12 cellular contexts compared by ENCODE assay signal in genomic region chr11:116792869-116793475, GRCh38. TPM values are rescaled to one million over a fixed set of nuclear protein-coding genes. Genes with fewer than 3 reads are reported as not detected.
A peak's percentile ranks its signal among the peaks of the same experiment; 100 is the strongest.
DNase-seq lines count a peak whose midpoint lies in the region; ATAC-seq lines count a peak whose summit lies in the region.
"Had no signal": no experiment of that assay in that cellular context is flagged by ENCODE, and none has a peak within 500 bp of the region (broad histone marks: within the 10 kb centered on the region; RNA-seq: fewer than 3 reads in every experiment).

No MANE protein-coding gene starts in this region.

- no peak overlapping the region for H3K4me3 ChIP-seq in skeletal muscle satellite cell (ENCODE audit: low read length)
- H3K4me3 ChIP-seq: left ventricle myocardium inferior, suprapubic skin had no signal

- peak overlapping the region; percentile 1 for H3K4me2 ChIP-seq in skeletal muscle satellite cell (ENCODE audit: low read length)

- no peaks in the 10 kb centered on the region for H3K36me3 ChIP-seq in skeletal muscle satellite cell (ENCODE audit: insufficient read depth, low read length)
- H3K36me3 ChIP-seq: left ventricle myocardium inferior, suprapubic skin had no signal

- H3K27ac Mint-ChIP-seq in activated naive CD8-positive, alpha-beta T cell treated with anti-CD3 and anti-CD28 coated beads, Interleukin-2, amount 10 ng/mL, durations not matched to agents 7 days and 5 days: peak overlapping the region; percentile 1
- no peak overlapping the region for H3K27ac Mint-ChIP-seq in activated naive CD8-positive, alpha-beta T cell treated with anti-CD3 and anti-CD28 coated beads for 36 hours

- peaks cover 36% of the 10 kb centered on the region for H3K4me1 ChIP-seq in skeletal muscle satellite cell (ENCODE audit: control insufficient read depth, insufficient read depth, low read length)

- intact Hi-C loops in left ventricle myocardium superior (cut with micrococcal nuclease): no loop called here

- no peak overlapping the region for H3K9ac ChIP-seq in skeletal muscle satellite cell (ENCODE audit: low read depth, low read length)

- no peaks in the 10 kb centered on the region for H3K27me3 ChIP-seq in skeletal muscle satellite cell (ENCODE audit: control insufficient read depth, insufficient read depth, low read length)

- no peaks in the 10 kb centered on the region for H3K9me3 ChIP-seq in skeletal muscle satellite cell (replicated peaks; ENCODE audit: low read length)
- H3K9me3 ChIP-seq: left ventricle myocardium inferior, suprapubic skin had no signal

- DNase-seq in activated naive CD8-positive, alpha-beta T cell treated with anti-CD3 and anti-CD28 coated beads, Interleukin-2, amount 10 ng/mL, durations not matched to agents 7 days and 5 days: no peak
- no peak for DNase-seq in activated naive CD8-positive, alpha-beta T cell treated with anti-CD3 and anti-CD28 coated beads for 36 hours
- DNase-seq in dedifferentiated amniotic fluid mesenchymal stem cell (ENCODE audit: extremely low spot score) (peak; percentile 39), NOMO-1 treated with dmso at 0.1 percent for 144 hours (lab: John Stamatoyannopoulos, UW; ENCODE audit: unreplicated experiment) (no peak), left ventricle myocardium superior (no peak)
- DNase-seq: DMS79 treated with DMSO at 0.1 percent for 48 hours; left ventricle myocardium inferior; stimulated activated CD4-positive, alpha-beta T cell treated with anti-CD3 and anti-CD28 coated beads, Interleukin-4, amount 100 ng/mL, for 4 hours had no signal

- no peak overlapping the region for H3K4me3 Mint-ChIP-seq in activated naive CD8-positive, alpha-beta T cell treated with anti-CD3 and anti-CD28 coated beads, Interleukin-2, amount 10 ng/mL, durations not matched to agents 7 days and 5 days
- H3K4me3 Mint-ChIP-seq in activated naive CD8-positive, alpha-beta T cell treated with anti-CD3 and anti-CD28 coated beads for 36 hours: no peak overlapping the region

- peaks cover 7% of the 10 kb centered on the region for H3K27me3 Mint-ChIP-seq in activated naive CD8-positive, alpha-beta T cell treated with anti-CD3 and anti-CD28 coated beads, Interleukin-2, amount 10 ng/mL, durations not matched to agents 7 days and 5 days
- no peaks in the 10 kb centered on the region for H3K27me3 Mint-ChIP-seq in activated naive CD8-positive, alpha-beta T cell treated with anti-CD3 and anti-CD28 coated beads for 36 hours

- no peak for ATAC-seq in activated naive CD8-positive, alpha-beta T cell treated with anti-CD3 and anti-CD28 coated beads, Interleukin-2, amount 10 ng/mL, durations not matched to agents 7 days and 5 days (ENCODE audit: low read depth)
- ATAC-seq in left ventricle myocardium superior: no peak

- H3K4me1 Mint-ChIP-seq in activated naive CD8-positive, alpha-beta T cell treated with anti-CD3 and anti-CD28 coated beads, Interleukin-2, amount 10 ng/mL, durations not matched to agents 7 days and 5 days: peaks cover 13% of the 10 kb centered on the region
- peaks cover 12% of the 10 kb centered on the region for H3K4me1 Mint-ChIP-seq in activated naive CD8-positive, alpha-beta T cell treated with anti-CD3 and anti-CD28 coated beads for 36 hours

- POLR2A ChIA-PET in activated naive CD8-positive, alpha-beta T cell treated with anti-CD3 and anti-CD28 coated beads, Interleukin-2, amount 10 ng/mL, durations not matched to agents 7 days and 5 days (lab: Charles Lee): interaction anchor here (8.0 kb wide), 1 partner anchor 42 kb away, joined by 79 read pairs; no protein-coding TSS in a partner anchor

- no peaks in the 10 kb centered on the region for H3K9me3 Mint-ChIP-seq in activated naive CD8-positive, alpha-beta T cell treated with anti-CD3 and anti-CD28 coated beads, Interleukin-2, amount 10 ng/mL, durations not matched to agents 7 days and 5 days
- no peaks in the 10 kb centered on the region for H3K9me3 Mint-ChIP-seq in activated naive CD8-positive, alpha-beta T cell treated with anti-CD3 and anti-CD28 coated beads for 36 hours

- H3K36me3 Mint-ChIP-seq in activated naive CD8-positive, alpha-beta T cell treated with anti-CD3 and anti-CD28 coated beads, Interleukin-2, amount 10 ng/mL, durations not matched to agents 7 days and 5 days: no peaks in the 10 kb centered on the region
- no peaks in the 10 kb centered on the region for H3K36me3 Mint-ChIP-seq in activated naive CD8-positive, alpha-beta T cell treated with anti-CD3 and anti-CD28 coated beads for 36 hours
- H3K36me3 Mint-ChIP-seq: brain had no signal

RNA-seq across cellular contexts. Expression of gene APOA5, which starts 1.3 kb away (rescaled TPM):
- total RNA-seq in activated naive CD8-positive, alpha-beta T cell treated with anti-CD3 and anti-CD28 coated beads, Interleukin-2, amount 10 ng/mL, durations not matched to agents 7 days and 5 days: not detected
- not detected for total RNA-seq in activated naive CD8-positive, alpha-beta T cell treated with anti-CD3 and anti-CD28 coated beads for 36 hours
- total RNA-seq in skeletal muscle satellite cell (2012; rRNA removed): not detected in 2 replicates
- total RNA-seq in left ventricle myocardium superior: not detected
- total RNA-seq: left ventricle myocardium inferior, omental fat pad had no signal

RNA-seq across cellular contexts. Expression of gene ZPR1, which starts 5.1 kb away (rescaled TPM):
- 10 to 100 TPM; 53.6 to 57.3 TPM for total RNA-seq in activated naive CD8-positive, alpha-beta T cell treated with anti-CD3 and anti-CD28 coated beads, Interleukin-2, amount 10 ng/mL, durations not matched to agents 7 days and 5 days
- total RNA-seq in activated naive CD8-positive, alpha-beta T cell treated with anti-CD3 and anti-CD28 coated beads for 36 hours: 100 to 1,000 TPM; 100 to 101 TPM
- 40.8 and 42.3 TPM in 2 replicates for total RNA-seq in skeletal muscle satellite cell (2012; rRNA removed)
- 18.2 TPM for total RNA-seq in left ventricle myocardium superior

RNA-seq across cellular contexts. Expression of gene BUD13, which starts 20.2 kb away (rescaled TPM):
- 10 to 100 TPM; 32.1 to 33.0 TPM for total RNA-seq in activated naive CD8-positive, alpha-beta T cell treated with anti-CD3 and anti-CD28 coated beads, Interleukin-2, amount 10 ng/mL, durations not matched to agents 7 days and 5 days
- total RNA-seq in activated naive CD8-positive, alpha-beta T cell treated with anti-CD3 and anti-CD28 coated beads for 36 hours: 10 to 100 TPM; 33.4 to 37.0 TPM
- 9.9 and 11.8 TPM in 2 replicates for total RNA-seq in skeletal muscle satellite cell (2012; rRNA removed)
- 7.2 TPM for total RNA-seq in left ventricle myocardium superior

RNA-seq across cellular contexts. Expression of gene APOA4, which starts 30.1 kb away (rescaled TPM):
- not detected for total RNA-seq in activated naive CD8-positive, alpha-beta T cell treated with anti-CD3 and anti-CD28 coated beads, Interleukin-2, amount 10 ng/mL, durations not matched to agents 7 days and 5 days
- total RNA-seq in activated naive CD8-positive, alpha-beta T cell treated with anti-CD3 and anti-CD28 coated beads for 36 hours: not detected
- not detected in 2 replicates for total RNA-seq in skeletal muscle satellite cell (2012; rRNA removed)
- not detected for total RNA-seq in left ventricle myocardium superior
- total RNA-seq: left ventricle myocardium inferior had no signal

RNA-seq across cellular contexts. Expression of gene APOC3, which starts 36.7 kb away (rescaled TPM):
- not detected for total RNA-seq in activated naive CD8-positive, alpha-beta T cell treated with anti-CD3 and anti-CD28 coated beads, Interleukin-2, amount 10 ng/mL, durations not matched to agents 7 days and 5 days
- not detected for total RNA-seq in activated naive CD8-positive, alpha-beta T cell treated with anti-CD3 and anti-CD28 coated beads for 36 hours
- 0.76 TPM in 1 of 2 replicates, not detected in the other for total RNA-seq in skeletal muscle satellite cell (2012; rRNA removed)
- not detected for total RNA-seq in left ventricle myocardium superior
- total RNA-seq: left ventricle myocardium inferior had no signal
